Comparison of ENCODE assay signal across 9 cellular contexts in the genomic region with DNA sequence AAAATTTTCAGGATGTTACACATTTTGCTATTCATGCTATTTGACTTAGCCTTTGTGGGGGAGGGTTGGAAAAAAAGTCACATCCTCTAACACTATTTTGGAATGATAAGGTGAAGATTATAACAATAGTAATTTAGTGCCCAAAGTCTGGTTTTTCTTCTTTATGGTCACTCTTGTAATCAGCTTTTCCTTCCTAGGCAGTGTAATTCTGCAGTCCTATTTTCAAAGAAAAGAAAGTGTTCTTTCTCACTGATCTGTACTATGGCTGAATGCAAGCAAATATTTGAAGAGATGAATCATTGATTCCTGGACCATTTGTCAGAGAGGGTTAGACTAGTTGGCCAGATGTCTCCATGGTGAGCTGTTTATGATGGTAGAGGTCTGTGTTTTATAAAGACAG. TPM values are rescaled to one million over a fixed set of nuclear protein-coding genes. Genes with fewer than 3 reads are reported as not detected.
DNase-seq lines count a peak whose midpoint lies in the region; ATAC-seq and TF ChIP-seq lines count a peak whose summit lies in the region.
"Had no signal": no experiment of that assay in that cellular context is flagged by ENCODE, and none has a peak within 500 bp of the region (broad histone marks: within the 10 kb centered on the region; RNA-seq: fewer than 3 reads in every experiment).

No MANE protein-coding gene starts in this region.

- no peak overlapping the region for H3K4me3 Mint-ChIP-seq in activated naive CD8-positive, alpha-beta T cell
- no peak overlapping the region for H3K4me3 Mint-ChIP-seq in activated naive CD8-positive, alpha-beta T cell treated with anti-CD3 and anti-CD28 coated beads for 36 hours
- H3K4me3 Mint-ChIP-seq in T-helper 17 cell = no peak overlapping the region
- H3K4me3 Mint-ChIP-seq in activated CD8-positive, alpha-beta memory T cell treated with anti-CD3 and anti-CD28 coated beads, Interleukin-2, amount 10 ng/mL, durations not matched to agents 7 days and 5 days = no peak overlapping the region
- H3K4me3 Mint-ChIP-seq: CD8-positive, alpha-beta memory T cell had no signal

- ATAC-seq in T-helper 17 cell (no peak), GM19455 (IDR thresholded peaks at IDR 0.05; ENCODE audit: unreplicated experiment) (no peak), HG02840 (IDR thresholded peaks at IDR 0.05; ENCODE audit: low FRiP score, unreplicated experiment) (no peak)
- no peak for ATAC-seq in activated CD8-positive, alpha-beta memory T cell treated with anti-CD3 and anti-CD28 coated beads, Interleukin-2, amount 10 ng/mL, durations not matched to agents 7 days and 5 days

- H3K36me3 ChIP-seq in hepatocyte (replicated peaks; ENCODE audit: insufficient read depth, low read depth) (no peaks in the 10 kb centered on the region), uterus (no peaks in the 10 kb centered on the region)

- H3K4me3 ChIP-seq in hepatocyte (no peak overlapping the region), uterus (no peak overlapping the region)

- H3K27me3 ChIP-seq in hepatocyte (no peaks in the 10 kb centered on the region), uterus (no peaks in the 10 kb centered on the region)

- H2AFZ ChIP-seq in hepatocyte = no peak overlapping the region

- CTCF ChIA-PET in activated CD8-positive, alpha-beta memory T cell treated with anti-CD3 and anti-CD28 coated beads, Interleukin-2, amount 10 ng/mL, durations not matched to agents 7 days and 5 days (lab: Charles Lee) = interaction anchor here (1.7 kb wide), 1 partner anchor 9 kb away, joined by 5 read pairs; a partner anchor contains a TSS

- no peaks in the 10 kb centered on the region for H3K9me3 Mint-ChIP-seq in activated naive CD8-positive, alpha-beta T cell (ENCODE audit: low read depth)
- no peaks in the 10 kb centered on the region for H3K9me3 Mint-ChIP-seq in activated naive CD8-positive, alpha-beta T cell treated with anti-CD3 and anti-CD28 coated beads for 36 hours
- H3K9me3 Mint-ChIP-seq in activated CD8-positive, alpha-beta memory T cell treated with anti-CD3 and anti-CD28 coated beads, Interleukin-2, amount 10 ng/mL, durations not matched to agents 7 days and 5 days (ENCODE audit: low read depth) = no peaks in the 10 kb centered on the region
- H3K9me3 Mint-ChIP-seq: CD8-positive, alpha-beta memory T cell had no signal

- H3K36me3 Mint-ChIP-seq in activated naive CD8-positive, alpha-beta T cell = peaks cover 3% of the 10 kb centered on the region
- H3K36me3 Mint-ChIP-seq in activated naive CD8-positive, alpha-beta T cell treated with anti-CD3 and anti-CD28 coated beads for 36 hours = peaks cover 17% of the 10 kb centered on the region
- no peaks in the 10 kb centered on the region for H3K36me3 Mint-ChIP-seq in T-helper 17 cell (ENCODE audit: low read depth)
- peaks cover 21% of the 10 kb centered on the region for H3K36me3 Mint-ChIP-seq in activated CD8-positive, alpha-beta memory T cell treated with anti-CD3 and anti-CD28 coated beads, Interleukin-2, amount 10 ng/mL, durations not matched to agents 7 days and 5 days

- no peaks in the 10 kb centered on the region for H3K27me3 Mint-ChIP-seq in activated naive CD8-positive, alpha-beta T cell
- no peaks in the 10 kb centered on the region for H3K27me3 Mint-ChIP-seq in activated naive CD8-positive, alpha-beta T cell treated with anti-CD3 and anti-CD28 coated beads for 36 hours
- no peaks in the 10 kb centered on the region for H3K27me3 Mint-ChIP-seq in T-helper 17 cell
- no peaks in the 10 kb centered on the region for H3K27me3 Mint-ChIP-seq in activated CD8-positive, alpha-beta memory T cell treated with anti-CD3 and anti-CD28 coated beads, Interleukin-2, amount 10 ng/mL, durations not matched to agents 7 days and 5 days
- H3K27me3 Mint-ChIP-seq: CD8-positive, alpha-beta memory T cell had no signal

- intact Hi-C loops in uterus (cut with DNase I; ENCODE audit: low total_unique reads) = no loop called here

- H3K9me3 ChIP-seq in T-helper 17 cell (ENCODE audit: control insufficient read depth, low read length, poor library complexity, severe bottlenecking) (no peaks in the 10 kb centered on the region), hepatocyte (ENCODE audit: low read depth) (no peaks in the 10 kb centered on the region), uterus (no peaks in the 10 kb centered on the region)

- no peak overlapping the region for H3K4me2 ChIP-seq in hepatocyte

- peaks cover 76% of the 10 kb centered on the region for H4K20me1 ChIP-seq in hepatocyte (ENCODE audit: insufficient read depth, poor library complexity, severe bottlenecking)

- no peak for DNase-seq in activated naive CD8-positive, alpha-beta T cell treated with anti-CD3 and anti-CD28 coated beads for 36 hours
- DNase-seq in T-helper 17 cell (no peak), hepatocyte (ENCODE audit: low spot score) (peak; percentile 61), uterus (no peak)
- no peak for DNase-seq in activated CD8-positive, alpha-beta memory T cell treated with anti-CD3 and anti-CD28 coated beads, Interleukin-2, amount 10 ng/mL, durations not matched to agents 7 days and 5 days
- DNase-seq: CD8-positive, alpha-beta memory T cell had no signal

- H3K4me1 ChIP-seq in hepatocyte (ENCODE audit: insufficient read depth) (peaks cover 28% of the 10 kb centered on the region), uterus (peaks cover 6 to 8% of the 10 kb centered on the region in 2 donors)

- peaks cover 52% of the 10 kb centered on the region for H3K4me1 Mint-ChIP-seq in activated naive CD8-positive, alpha-beta T cell (ENCODE audit: low read depth)
- H3K4me1 Mint-ChIP-seq in activated naive CD8-positive, alpha-beta T cell treated with anti-CD3 and anti-CD28 coated beads for 36 hours = peaks cover 41% of the 10 kb centered on the region
- peaks cover 13% of the 10 kb centered on the region for H3K4me1 Mint-ChIP-seq in T-helper 17 cell
- H3K4me1 Mint-ChIP-seq in activated CD8-positive, alpha-beta memory T cell treated with anti-CD3 and anti-CD28 coated beads, Interleukin-2, amount 10 ng/mL, durations not matched to agents 7 days and 5 days = peaks cover 17% of the 10 kb centered on the region

- H3K27ac Mint-ChIP-seq in activated naive CD8-positive, alpha-beta T cell = peak overlapping the region; percentile 43
- no peak overlapping the region for H3K27ac Mint-ChIP-seq in activated naive CD8-positive, alpha-beta T cell treated with anti-CD3 and anti-CD28 coated beads for 36 hours
- peak overlapping the region; percentile 60 for H3K27ac Mint-ChIP-seq in T-helper 17 cell
- no peak overlapping the region for H3K27ac Mint-ChIP-seq in activated CD8-positive, alpha-beta memory T cell treated with anti-CD3 and anti-CD28 coated beads, Interleukin-2, amount 10 ng/mL, durations not matched to agents 7 days and 5 days

- H3K9me2 ChIP-seq in hepatocyte (replicated peaks; ENCODE audit: insufficient read depth) = no peaks in the 10 kb centered on the region

- H3K27ac ChIP-seq in hepatocyte (peak overlapping the region; percentile 20), uterus (peak overlapping the region; percentile 44 to 79)

- TF ChIP-seq POLR2A in uterus (IDR thresholded peaks at IDR 0.05) = no peak

- peaks cover 95% of the 10 kb centered on the region for H3K79me2 ChIP-seq in hepatocyte

- TF ChIP-seq CTCF in hepatocyte (IDR thresholded peaks at IDR 0.05; ENCODE audit: poor library complexity) (no peak), uterus (IDR thresholded peaks at IDR 0.05) (no peak)

RNA-seq across cellular contexts. Expression of a gene that starts 8.4 kb away (rescaled TPM):
- 10 to 100 TPM; 27.2 to 30.5 TPM for total RNA-seq in activated naive CD8-positive, alpha-beta T cell treated with anti-CD3 and anti-CD28 coated beads for 36 hours
- total RNA-seq in T-helper 17 cell (10 to 100 TPM; 19.1 to 23.8 TPM), hepatocyte (52.7 and 57.5 TPM in 2 replicates), uterus (10 to 100 TPM; 27.9 to 77.7 (median 53.2) TPM)
- polyA plus RNA-seq in hepatocyte = 42.3 and 52.7 TPM in 2 replicates
- total RNA-seq in activated CD8-positive, alpha-beta memory T cell treated with anti-CD3 and anti-CD28 coated beads, Interleukin-2, amount 10 ng/mL, durations not matched to agents 7 days and 5 days = 10 to 100 TPM; 32.6 to 33.7 TPM

RNA-seq across cellular contexts. Expression of a gene that starts 8.7 kb away (rescaled TPM):
- total RNA-seq in activated naive CD8-positive, alpha-beta T cell treated with anti-CD3 and anti-CD28 coated beads for 36 hours = 100 to 1,000 TPM; 109 to 117 TPM
- total RNA-seq in T-helper 17 cell (100 to 1,000 TPM; 109 to 118 TPM), hepatocyte (73.2 and 79.7 TPM in 2 replicates), uterus (100 to 1,000 TPM in 1 of 4 donors, 10 to 100 TPM in 3; 45.3 to 323 (median 75.1) TPM)
- 62.6 and 64.2 TPM in 2 replicates for polyA plus RNA-seq in hepatocyte
- total RNA-seq in activated CD8-positive, alpha-beta memory T cell treated with anti-CD3 and anti-CD28 coated beads, Interleukin-2, amount 10 ng/mL, durations not matched to agents 7 days and 5 days = 100 to 1,000 TPM; 118 to 124 TPM

RNA-seq across cellular contexts. Expression of a gene that starts 50.5 kb away (rescaled TPM):
- total RNA-seq in activated naive CD8-positive, alpha-beta T cell treated with anti-CD3 and anti-CD28 coated beads for 36 hours = 10 to 100 TPM; 16.2 to 17.1 TPM
- total RNA-seq in T-helper 17 cell = 10 to 100 TPM; 37.0 to 39.6 TPM
- 92.6 and 105 TPM in 2 replicates for total RNA-seq in hepatocyte
- 102 and 104 TPM in 2 replicates for polyA plus RNA-seq in hepatocyte
- total RNA-seq in uterus = 100 to 1,000 TPM in 1 of 4 donors, 10 to 100 TPM in 3; 40.9 to 110 (median 57.8) TPM
- total RNA-seq in activated CD8-positive, alpha-beta memory T cell treated with anti-CD3 and anti-CD28 coated beads, Interleukin-2, amount 10 ng/mL, durations not matched to agents 7 days and 5 days = 10 to 100 TPM; 24.9 to 30.2 TPM

Comparison
In these comparisons a context has a peak if more than half of its experiments do, and no peak if none do; other contexts are left out.
1. H3K27ac Mint-ChIP-seq: peak in activated naive CD8-positive, alpha-beta T cell (single experiment) and T-helper 17 cell (single experiment); none in activated naive CD8-positive, alpha-beta T cell treated with anti-CD3 and anti-CD28 coated beads for 36 hours (single experiment) and activated CD8-positive, alpha-beta memory T cell treated with anti-CD3 and anti-CD28 coated beads, Interleukin-2, amount 10 ng/mL, durations not matched to agents 7 days and 5 days (single experiment).